In genomic region chr16:23538919-23539278, GRCh38 we compare ENCODE assay signal across 20 cellular contexts. TPM values are rescaled to one million over a fixed set of nuclear protein-coding genes. Genes with fewer than 3 reads are reported as not detected.
A peak's percentile ranks its signal among the peaks of the same experiment; 100 is the strongest.
DNase-seq lines count a peak whose midpoint lies in the region; ATAC-seq and TF ChIP-seq lines count a peak whose summit lies in the region.
"Had no signal": no experiment of that assay in that cellular context is flagged by ENCODE, and none has a peak within 500 bp of the region (broad histone marks: within the 10 kb centered on the region; RNA-seq: fewer than 3 reads in every experiment).

No MANE protein-coding gene starts in this region.

- no peak for TF ChIP-seq CTCF in IMR-90 (conservative IDR thresholded peaks at IDR 0.05; ENCODE audit: low read depth, low read length)
- TF ChIP-seq CTCF in spleen (IDR thresholded peaks at IDR 0.05 in 8 of 11, conservative IDR thresholded peaks at IDR 0.05 in 3 of 11): no peak

- BruUV-seq in IMR-90 (replicated peaks; lab: Mats Ljungman, UMichigan): no TSS peak

- H2AFZ ChIP-seq in IMR-90 (replicated peaks; ENCODE audit: low read length, poor library complexity) (no peak overlapping the region), Karpas-422 (ENCODE audit: low read length) (no peak overlapping the region)

- H2BK5ac ChIP-seq in IMR-90 (ENCODE audit: low read depth, low read length, poor library complexity, severe bottlenecking): peak overlapping the region; percentile 32

- CTCF ChIA-PET in activated naive CD4-positive, alpha-beta T cell treated with anti-CD3 and anti-CD28 coated beads, Interleukin-2, amount 10 ng/mL, durations not matched to agents 7 days and 5 days (lab: Charles Lee): interaction anchor here (0.6 kb wide), 1 partner anchor 772 kb away, joined by 3 read pairs; no protein-coding TSS in a partner anchor
- CTCF ChIA-PET in IMR-90 (lab: Yijun Ruan, JAX): interaction anchor here (0.6 kb wide), 1 partner anchor 13 kb away, joined by 4 read pairs; no protein-coding TSS in a partner anchor

- 0 out of 2 replicates have a peak overlapping the region, but pooled peaks have one; percentile 33 for H3K9ac ChIP-seq in IMR-90 (ENCODE audit: low read depth, low read length)
- no peak overlapping the region for H3K9ac ChIP-seq in Karpas-422 (ENCODE audit: low read length)

- 0 out of 2 replicates have a peak, but pooled peaks cover 3% of the 10 kb centered on the region for H3K79me2 ChIP-seq in Karpas-422 (ENCODE audit: low read length)

- H3K27ac ChIP-seq in IMR-90 (ENCODE audit: insufficient read depth, low read length): no peak overlapping the region; the same call in 1 of the 2 replicates
- H3K27ac ChIP-seq in spleen: no peak overlapping the region
- no peak overlapping the region for H3K27ac ChIP-seq in Karpas-422 (ENCODE audit: low read length)

- in situ Hi-C loops in IMR-90 (cut with MboI; ENCODE audit: low sequenced_read_pairs): no loop called here

- peaks cover 13% of the 10 kb centered on the region for H3K9me1 ChIP-seq in IMR-90 (ENCODE audit: insufficient read depth, low read length)

- H3K4me1 ChIP-seq in IMR-90 (ENCODE audit: control insufficient read depth, insufficient read depth, low read length) (peaks cover 2% of the 10 kb centered on the region; the same call in 1 of the 2 replicates), spleen (no peaks in the 10 kb centered on the region), Karpas-422 (ENCODE audit: low read length) (peaks cover 6% of the 10 kb centered on the region)

- peak overlapping the region; percentile 25; the same call in 1 of the 2 replicates for H3K18ac ChIP-seq in IMR-90 (ENCODE audit: low read depth, low read length)

- peaks cover 14% of the 10 kb centered on the region for H3K36me3 Mint-ChIP-seq in activated naive CD4-positive, alpha-beta T cell treated with anti-CD3 and anti-CD28 coated beads, Interleukin-2, amount 10 ng/mL, durations not matched to agents 7 days and 5 days
- no peaks in the 10 kb centered on the region for H3K36me3 Mint-ChIP-seq in activated naive CD4-positive, alpha-beta T cell treated with anti-CD3 and anti-CD28 coated beads, Interleukin-2, amount 50 U/mL, for 72 hours
- peaks cover 56% of the 10 kb centered on the region for H3K36me3 Mint-ChIP-seq in dendritic cell treated with granulocyte-macrophage colony-stimulating factor and Interleukin-4, amounts not matched to agents 40 ng/mL and 50 ng/mL, for 4 days (ENCODE audit: low read depth)

- no CpG with 5 or more reads among the region's 1 CpG for WGBS in IMR-90 (ENCODE audit: extremely low coverage in 2 of 2, insufficient read length in 1 of 2), 2 experiments
- 87 to 97% (median 95%) methylated on average over 1 of the region's 1 CpG for WGBS in spleen, 5 donors

- peaks cover 9 to 34% of the 10 kb centered on the region in 2 experiments; a peak in 3 of 4 replicates for H3K79me1 ChIP-seq in IMR-90 (ENCODE audit: low read depth in 1 of 2, low read length in 2 of 2)

- H3K4me2 ChIP-seq in IMR-90 (ENCODE audit: low read depth, low read length): no peak overlapping the region
- no peak overlapping the region for H3K4me2 ChIP-seq in Karpas-422 (ENCODE audit: low read depth, low read length, poor library complexity, severe bottlenecking)

- no peak for ATAC-seq in activated naive CD4-positive, alpha-beta T cell treated with anti-CD3 and anti-CD28 coated beads, Interleukin-2, amount 50 U/mL, for 72 hours
- peak; percentile 36; the same call in 1 of the 2 replicates for ATAC-seq in IMR-90 (ENCODE audit: low read depth)
- no peak for ATAC-seq in HG03378 (IDR thresholded peaks at IDR 0.05; ENCODE audit: unreplicated experiment)
- ATAC-seq: left colon had no signal

- H3K27me3 Mint-ChIP-seq in activated naive CD4-positive, alpha-beta T cell treated with anti-CD3 and anti-CD28 coated beads, Interleukin-2, amount 10 ng/mL, durations not matched to agents 7 days and 5 days: no peaks in the 10 kb centered on the region
- H3K27me3 Mint-ChIP-seq in dendritic cell treated with granulocyte-macrophage colony-stimulating factor and Interleukin-4, amounts not matched to agents 40 ng/mL and 50 ng/mL, for 4 days: no peaks in the 10 kb centered on the region
- H3K27me3 Mint-ChIP-seq: activated B cell treated with CpG ODN at 0.5 μM for 24 hours, brain had no signal

- no peak overlapping the region for H4K5ac ChIP-seq in IMR-90 (ENCODE audit: low read depth, low read length)

- H3K27me3 ChIP-seq in IMR-90 (ENCODE audit: control insufficient read depth, insufficient read depth, low read length) (no peaks in the 10 kb centered on the region), spleen (replicated peaks in 1 of 7) (no peaks in the 10 kb centered on the region), Karpas-422 (ENCODE audit: low read length) (no peaks in the 10 kb centered on the region)
- H3K27me3 ChIP-seq: upper lobe of left lung had no signal

- no peak overlapping the region; the same call in 1 of the 2 replicates for H3K23ac ChIP-seq in IMR-90 (ENCODE audit: low read depth, low read length)

- no peaks in the 10 kb centered on the region for H3K9me2 ChIP-seq in Karpas-422 (replicated peaks; ENCODE audit: insufficient read depth, low read length)

- H3K4me3 ChIP-seq in IMR-90 (ENCODE audit: insufficient read depth, low read depth, low read length): no peak overlapping the region
- H3K4me3 ChIP-seq in spleen: no peak overlapping the region
- H3K4me3 ChIP-seq in Karpas-422 (ENCODE audit: low read length): no peak overlapping the region
- H3K4me3 ChIP-seq: upper lobe of left lung had no signal

- H3K27ac Mint-ChIP-seq in activated naive CD4-positive, alpha-beta T cell treated with anti-CD3 and anti-CD28 coated beads, Interleukin-2, amount 10 ng/mL, durations not matched to agents 7 days and 5 days: peak overlapping the region; percentile 24
- H3K27ac Mint-ChIP-seq in activated naive CD4-positive, alpha-beta T cell treated with anti-CD3 and anti-CD28 coated beads, Interleukin-2, amount 50 U/mL, for 72 hours: peak overlapping the region in 1 of 2 donors; percentile 65
- peak overlapping the region; percentile 46 for H3K27ac Mint-ChIP-seq in dendritic cell treated with granulocyte-macrophage colony-stimulating factor and Interleukin-4, amounts not matched to agents 40 ng/mL and 50 ng/mL, for 4 days
- H3K27ac Mint-ChIP-seq: activated B cell treated with CpG ODN at 0.5 μM for 24 hours had no signal

- no peak for DNase-seq in activated naive CD4-positive, alpha-beta T cell treated with anti-CD3 and anti-CD28 coated beads, Interleukin-2, amount 10 ng/mL, durations not matched to agents 7 days and 5 days
- no peak for DNase-seq in activated naive CD4-positive, alpha-beta T cell treated with anti-CD3 and anti-CD28 coated beads, Interleukin-2, amount 50 U/mL, for 72 hours (ENCODE audit: low spot score in 2 of 2)
- DNase-seq in IMR-90 (no peak), spleen (peak; percentile 2), Karpas-422 (no peak), pons (ENCODE audit: low spot score) (no peak)
- DNase-seq: activated B cell treated with CpG ODN at 0.5 μM for 24 hours, activated gamma-delta T cell, cortex of kidney, H7, left colon, NCI-H1105 treated with DMSO at 0.1 percent for 48 hours, NCI-H2107, NCI-H524, retina, SIG-M5 had no signal

- no peak overlapping the region for H2BK15ac ChIP-seq in IMR-90 (ENCODE audit: low read depth, low read length)

- no peak for TF ChIP-seq RAD21 in IMR-90 (IDR thresholded peaks at IDR 0.05; ENCODE audit: low read length)

- POLR2A ChIA-PET in IMR-90 (lab: Charles Lee; ENCODE audit: unreplicated experiment): no interaction called here

- intact Hi-C loops in IMR-90 (cut with micrococcal nuclease): no loop called here
- intact Hi-C loops in dendritic cell treated with granulocyte-macrophage colony-stimulating factor and Interleukin-4, amounts not matched to agents 40 ng/mL and 50 ng/mL, for 4 days (cut with micrococcal nuclease): no loop called here
- intact Hi-C loops in spleen (cut with DNase I; ENCODE audit: low total_unique reads): no loop called here

- no peak for TF ChIP-seq POLR2A in IMR-90 (IDR thresholded peaks at IDR 0.05; ENCODE audit: low read depth, low read length)
- no peak for TF ChIP-seq POLR2A in spleen (IDR thresholded peaks at IDR 0.05)

- no peaks in the 10 kb centered on the region for H3K9me3 Mint-ChIP-seq in activated naive CD4-positive, alpha-beta T cell treated with anti-CD3 and anti-CD28 coated beads, Interleukin-2, amount 10 ng/mL, durations not matched to agents 7 days and 5 days
- no peaks in the 10 kb centered on the region for H3K9me3 Mint-ChIP-seq in activated naive CD4-positive, alpha-beta T cell treated with anti-CD3 and anti-CD28 coated beads, Interleukin-2, amount 50 U/mL, for 72 hours
- H3K9me3 Mint-ChIP-seq in dendritic cell treated with granulocyte-macrophage colony-stimulating factor and Interleukin-4, amounts not matched to agents 40 ng/mL and 50 ng/mL, for 4 days: no peaks in the 10 kb centered on the region
- H3K9me3 Mint-ChIP-seq: activated B cell treated with CpG ODN at 0.5 μM for 24 hours, brain had no signal

- H4K8ac ChIP-seq in IMR-90 (ENCODE audit: low read depth in 2 of 2, low read length in 2 of 2): peak overlapping the region in 1 of 2 experiments; percentile 56; a peak in 1 of 4 replicates

- peak overlapping the region; percentile 62 for H2BK20ac ChIP-seq in IMR-90 (ENCODE audit: low read depth, low read length)

- H3K14ac ChIP-seq in IMR-90 (replicated peaks; ENCODE audit: low read depth, low read length): no peak overlapping the region

- H2AK5ac ChIP-seq in IMR-90 (ENCODE audit: low read depth, low read length): no peak overlapping the region

- peak overlapping the region; percentile 12; the same call in 1 of the 2 replicates for H4K91ac ChIP-seq in IMR-90 (ENCODE audit: insufficient read depth, low read depth, low read length)

- peaks cover 30% of the 10 kb centered on the region for H3K36me3 ChIP-seq in IMR-90 (ENCODE audit: control insufficient read depth, insufficient read depth, low read length)
- H3K36me3 ChIP-seq in spleen: peaks cover 0 to 99% (median 59%) of the 10 kb centered on the region in 6 donors
- peaks cover 33% of the 10 kb centered on the region; the same call in 1 of the 2 replicates for H3K36me3 ChIP-seq in Karpas-422 (ENCODE audit: insufficient read depth, low read length)

- H4K20me1 ChIP-seq in IMR-90 (ENCODE audit: insufficient read depth, low read length): no peaks in the 10 kb centered on the region; the same call in 1 of the 2 replicates
- no peaks in the 10 kb centered on the region for H4K20me1 ChIP-seq in Karpas-422 (ENCODE audit: insufficient read depth, low read depth, low read length)

- H2AK9ac ChIP-seq in IMR-90 (replicated peaks; ENCODE audit: low read depth, low read length, poor library complexity): no peak overlapping the region

- H3K4ac ChIP-seq in IMR-90 (ENCODE audit: low read depth, low read length): no peak overlapping the region

- no peak overlapping the region for H3K4me3 Mint-ChIP-seq in activated naive CD4-positive, alpha-beta T cell treated with anti-CD3 and anti-CD28 coated beads, Interleukin-2, amount 10 ng/mL, durations not matched to agents 7 days and 5 days
- no peak overlapping the region for H3K4me3 Mint-ChIP-seq in dendritic cell treated with granulocyte-macrophage colony-stimulating factor and Interleukin-4, amounts not matched to agents 40 ng/mL and 50 ng/mL, for 4 days
- H3K4me3 Mint-ChIP-seq: activated B cell treated with CpG ODN at 0.5 μM for 24 hours, brain had no signal

- H3K4me1 Mint-ChIP-seq in activated naive CD4-positive, alpha-beta T cell treated with anti-CD3 and anti-CD28 coated beads, Interleukin-2, amount 10 ng/mL, durations not matched to agents 7 days and 5 days: no peaks in the 10 kb centered on the region
- H3K4me1 Mint-ChIP-seq in dendritic cell treated with granulocyte-macrophage colony-stimulating factor and Interleukin-4, amounts not matched to agents 40 ng/mL and 50 ng/mL, for 4 days (ENCODE audit: low read depth): peaks cover 8% of the 10 kb centered on the region
- H3K4me1 Mint-ChIP-seq: activated B cell treated with CpG ODN at 0.5 μM for 24 hours, brain had no signal

- H2BK120ac ChIP-seq in IMR-90 (ENCODE audit: low read depth, low read length): 0 out of 2 replicates have a peak overlapping the region, but pooled peaks have one; percentile 35

- dilution Hi-C loops in IMR-90 (cut with HindIII; ENCODE audit: low sequenced_read_pairs, unreplicated experiment): no loop called here

- H3K9me3 ChIP-seq in IMR-90 (ENCODE audit: control insufficient read depth, insufficient read depth, low read length) (no peaks in the 10 kb centered on the region), spleen (no peaks in the 10 kb centered on the region), Karpas-422 (ENCODE audit: low read length) (no peaks in the 10 kb centered on the region)
- H3K9me3 ChIP-seq: upper lobe of left lung had no signal

- H3K56ac ChIP-seq in IMR-90 (ENCODE audit: extremely low read depth, insufficient read depth, low read length): no peak overlapping the region

RNA-seq across cellular contexts. Expression of gene EARS2, which starts 18.3 kb away (rescaled TPM):
- total RNA-seq in activated naive CD4-positive, alpha-beta T cell treated with anti-CD3 and anti-CD28 coated beads, Interleukin-2, amount 50 U/mL, for 72 hours: 10 to 100 TPM; 22.9 to 30.6 TPM
- 23.3 and 28.1 TPM in 2 replicates for total RNA-seq in IMR-90 (2012; rRNA removed)
- polyA plus RNA-seq in IMR-90 (2012; rRNA removed): 37.7 and 37.8 TPM in 2 replicates
- 11.8 and 19.7 TPM in 2 replicates for polyA plus RNA-seq in IMR-90 (2012; cell fraction: cytosol; rRNA removed)
- polyA plus RNA-seq in IMR-90 (2012; cell fraction: nucleus; rRNA removed; ENCODE audit: low replicate concordance): 32.3 and 45.8 TPM in 2 replicates
- total RNA-seq in spleen: 10 to 100 TPM; 10.7 to 21.8 (median 19.3) TPM
- 10 to 100 TPM in 1 of 3 donors, 1 to 10 TPM in 2; 9.8 to 10.0 (median 9.9) TPM for polyA plus RNA-seq in spleen
- 25.5 and 27.9 TPM in 2 replicates for total RNA-seq in Karpas-422 (2014; rRNA removed; shearing (Covaris generic); ENCODE audit: low replicate concordance)

RNA-seq across cellular contexts. Expression of gene UBFD1, which starts 18.6 kb away (rescaled TPM):
- 10 to 100 TPM; 44.0 to 61.5 TPM for total RNA-seq in activated naive CD4-positive, alpha-beta T cell treated with anti-CD3 and anti-CD28 coated beads, Interleukin-2, amount 50 U/mL, for 72 hours
- 39.3 and 48.9 TPM in 2 replicates for total RNA-seq in IMR-90 (2012; rRNA removed)
- 48.4 and 55.0 TPM in 2 replicates for polyA plus RNA-seq in IMR-90 (2012; rRNA removed)
- polyA plus RNA-seq in IMR-90 (2012; cell fraction: cytosol; rRNA removed): 29.3 and 70.8 TPM in 2 replicates
- polyA plus RNA-seq in IMR-90 (2012; cell fraction: nucleus; rRNA removed; ENCODE audit: low replicate concordance): 68.5 and 100.0 TPM in 2 replicates
- 10 to 100 TPM; 39.0 to 63.7 (median 43.4) TPM for total RNA-seq in spleen
- polyA plus RNA-seq in spleen: 1 to 10 TPM; 4.2 to 9.1 (median 6.5) TPM
- total RNA-seq in Karpas-422 (2014; rRNA removed; shearing (Covaris generic); ENCODE audit: low replicate concordance): 43.1 and 69.5 TPM in 2 replicates

RNA-seq across cellular contexts. Expression of gene GGA2, which starts 28.6 kb away (rescaled TPM):
- 100 to 1,000 TPM in 1 of 2 donors, 10 to 100 TPM in 1; 83.4 to 120 TPM for total RNA-seq in activated naive CD4-positive, alpha-beta T cell treated with anti-CD3 and anti-CD28 coated beads, Interleukin-2, amount 50 U/mL, for 72 hours
- 16.5 and 23.9 TPM in 2 replicates for total RNA-seq in IMR-90 (2012; rRNA removed)
- 24.6 and 30.1 TPM in 2 replicates for polyA plus RNA-seq in IMR-90 (2012; rRNA removed)
- 10.5 and 11.2 TPM in 2 replicates for polyA plus RNA-seq in IMR-90 (2012; cell fraction: cytosol; rRNA removed)
- polyA plus RNA-seq in IMR-90 (2012; cell fraction: nucleus; rRNA removed; ENCODE audit: low replicate concordance): 35.3 and 69.6 TPM in 2 replicates
- 100 to 1,000 TPM; 131 to 179 (median 152) TPM for total RNA-seq in spleen
- polyA plus RNA-seq in spleen: 10 to 100 TPM; 49.4 to 57.2 (median 56.6) TPM
- total RNA-seq in Karpas-422 (2014; rRNA removed; shearing (Covaris generic); ENCODE audit: low replicate concordance): 109 and 123 TPM in 2 replicates

RNA-seq across cellular contexts. Expression of gene NDUFAB1, which starts 57.2 kb away (rescaled TPM):
- total RNA-seq in activated naive CD4-positive, alpha-beta T cell treated with anti-CD3 and anti-CD28 coated beads, Interleukin-2, amount 50 U/mL, for 72 hours: 100 to 1,000 TPM; 123 to 150 TPM
- total RNA-seq in IMR-90 (2012; rRNA removed) (114 and 117 TPM in 2 replicates), spleen (10 to 100 TPM; 40.1 to 91.0 (median 49.0) TPM)
- polyA plus RNA-seq in IMR-90 (2012; rRNA removed) (146 and 185 TPM in 2 replicates), spleen (100 to 1,000 TPM in 1 of 3 donors, 10 to 100 TPM in 2; 71.7 to 140 (median 98.1) TPM)
- 210 and 224 TPM in 2 replicates for polyA plus RNA-seq in IMR-90 (2012; cell fraction: cytosol; rRNA removed)
- polyA plus RNA-seq in IMR-90 (2012; cell fraction: nucleus; rRNA removed; ENCODE audit: low replicate concordance): 44.0 and 64.7 TPM in 2 replicates
- total RNA-seq in Karpas-422 (2014; rRNA removed; shearing (Covaris generic); ENCODE audit: low replicate concordance): 134 and 193 TPM in 2 replicates
